ENCODE assay signal across 10 cellular contexts in genomic region chr5:170389250-170389902, GRCh38. TPM values are rescaled to one million over a fixed set of nuclear protein-coding genes. Genes with fewer than 3 reads are reported as not detected.
A peak's percentile ranks its signal among the peaks of the same experiment; 100 is the strongest.
DNase-seq lines count a peak whose midpoint lies in the region; ATAC-seq and TF ChIP-seq lines count a peak whose summit lies in the region.
"Had no signal": no experiment of that assay in that cellular context is flagged by ENCODE, and none has a peak within 500 bp of the region (broad histone marks: within the 10 kb centered on the region; RNA-seq: fewer than 3 reads in every experiment).

KCNMB1 (minus strand) TSS chr5:170389367; CDS start chr5:170385447, 3,920 bp downstream.

- H3K27ac ChIP-seq in CD4-positive, CD25-positive, alpha-beta regulatory T cell (ENCODE audit: insufficient read depth, low read length, poor library complexity, severe bottlenecking) = no peak within 1 kb of the TSS
- H3K27ac ChIP-seq in CD4-positive, alpha-beta T cell (ENCODE audit: low read depth, low read length) = no peak within 1 kb of the TSS

- H3K27ac Mint-ChIP-seq in CD4-positive, CD25-positive, alpha-beta regulatory T cell = peak within 1 kb of the TSS; percentile 29 to 75 (median 48)
- H3K27ac Mint-ChIP-seq in CD4-positive, alpha-beta T cell = no peak within 1 kb of the TSS

- H3K36me3 ChIP-seq in CD4-positive, CD25-positive, alpha-beta regulatory T cell (ENCODE audit: control insufficient read depth, insufficient read depth, low read length) = no peaks in the 10 kb centered on the region

- H3K36me3 Mint-ChIP-seq in CD4-positive, CD25-positive, alpha-beta regulatory T cell = no peaks in the 10 kb centered on the region
- H3K36me3 Mint-ChIP-seq in CD4-positive, alpha-beta T cell (ENCODE audit: low read depth) = no peaks in the 10 kb centered on the region

- no peaks in the 10 kb centered on the region for H3K27me3 ChIP-seq in CD4-positive, CD25-positive, alpha-beta regulatory T cell (ENCODE audit: control insufficient read depth, insufficient read depth, low read length)
- no peaks in the 10 kb centered on the region for H3K27me3 ChIP-seq in CD4-positive, alpha-beta T cell (ENCODE audit: control insufficient read depth, insufficient read depth, low read length)

- no peak within 1 kb of the TSS for H3K4me3 Mint-ChIP-seq in CD4-positive, CD25-positive, alpha-beta regulatory T cell
- no peak within 1 kb of the TSS for H3K4me3 Mint-ChIP-seq in CD4-positive, alpha-beta T cell

- H3K4me1 ChIP-seq in CD4-positive, CD25-positive, alpha-beta regulatory T cell (ENCODE audit: control insufficient read depth, insufficient read depth, low read length, poor library complexity, severe bottlenecking) = peaks cover 20% of the 10 kb centered on the region

- peaks cover 13 to 23% (median 16%) of the 10 kb centered on the region in 4 donors for H3K4me1 Mint-ChIP-seq in CD4-positive, CD25-positive, alpha-beta regulatory T cell
- H3K4me1 Mint-ChIP-seq in CD4-positive, alpha-beta T cell (ENCODE audit: low read depth) = peaks cover 15% of the 10 kb centered on the region

- TF ChIP-seq CTCF in CD4-positive, alpha-beta T cell (IDR thresholded peaks at IDR 0.05) = no peak

- no peak for ATAC-seq in CD4-positive, CD25-positive, alpha-beta regulatory T cell (ENCODE audit: low read depth in 2 of 2)
- peak; percentile 61 to 85 for ATAC-seq in left cardiac atrium
- no peak for ATAC-seq in HG03025 (IDR thresholded peaks at IDR 0.05; ENCODE audit: low FRiP score, unreplicated experiment)
- no peak for ATAC-seq in CD4-positive, alpha-beta T cell (ENCODE audit: poor library complexity)

- POLR2A ChIA-PET in CD4-positive, alpha-beta T cell (lab: Charles Lee) = no interaction called here

- intact Hi-C loops in left cardiac atrium (cut with DNase I) = no loop called here
- intact Hi-C loops in posterior vena cava (cut with DNase I) = no loop called here
- intact Hi-C loops in CD4-positive, alpha-beta T cell (cut with DNase I, micrococcal nuclease) = no loop called here

- no peaks in the 10 kb centered on the region for H3K9me3 ChIP-seq in CD4-positive, CD25-positive, alpha-beta regulatory T cell (ENCODE audit: control insufficient read depth in 2 of 2, low read length in 2 of 2)
- H3K9me3 ChIP-seq in CD4-positive, alpha-beta T cell (ENCODE audit: control insufficient read depth, low read length) = no peaks in the 10 kb centered on the region

- DNase-seq in CD4-positive, CD25-positive, alpha-beta regulatory T cell = no peak
- peak; percentile 43 for DNase-seq in MV-4-11 (lab: John Stamatoyannopoulos, UW)
- no peak for DNase-seq in left cardiac atrium
- DNase-seq in posterior vena cava (ENCODE audit: low spot score) = no peak
- no peak for DNase-seq in activated T-cell treated with anti-CD3 and anti-CD28 coated beads, Interleukin-2, amount 50 U/mL, for 48 hours
- no peak for DNase-seq in CD4-positive, alpha-beta T cell
- DNase-seq in T-helper 9 cell = no peak
- DNase-seq: NCI-H187 treated with DMSO at 0.1 percent for 48 hours, SHP77 had no signal

- H3K9me3 Mint-ChIP-seq in CD4-positive, CD25-positive, alpha-beta regulatory T cell = no peaks in the 10 kb centered on the region
- H3K9me3 Mint-ChIP-seq in CD4-positive, alpha-beta T cell = no peaks in the 10 kb centered on the region

- H3K27me3 Mint-ChIP-seq in CD4-positive, CD25-positive, alpha-beta regulatory T cell = peaks cover 7% of the 10 kb centered on the region
- H3K27me3 Mint-ChIP-seq in CD4-positive, alpha-beta T cell = peaks cover 8% of the 10 kb centered on the region

- no peak within 1 kb of the TSS for H3K4me3 ChIP-seq in CD4-positive, CD25-positive, alpha-beta regulatory T cell (ENCODE audit: low read depth, low read length)

- CTCF ChIA-PET in CD4-positive, alpha-beta T cell (lab: Charles Lee) = no interaction called here

RNA-seq across cellular contexts. Expression of gene KCNMB1, which starts in this region (rescaled TPM):
- 0.25 TPM for total RNA-seq in CD4-positive, CD25-positive, alpha-beta regulatory T cell
- under 1 TPM in 1 of 4 donors, not detected in 3; 0.03 TPM for polyA plus RNA-seq in CD4-positive, CD25-positive, alpha-beta regulatory T cell
- 1 to 10 TPM; 2.2 to 6.0 TPM for total RNA-seq in left cardiac atrium
- 10 to 100 TPM; 48.6 to 61.6 TPM for total RNA-seq in posterior vena cava
- under 1 TPM; 0.06 to 0.11 TPM for total RNA-seq in CD4-positive, alpha-beta T cell

Comparison
In these comparisons a context has a peak if more than half of its experiments do, and no peak if none do; other contexts are left out.
1. RNA of gene KCNMB1 (total RNA-seq): 48.6 to 61.6 TPM in posterior vena cava; 2.2 to 6.0 TPM in left cardiac atrium, 0.25 TPM in CD4-positive, CD25-positive, alpha-beta regulatory T cell (single experiment) and 0.06 to 0.11 TPM in CD4-positive, alpha-beta T cell; every median in the first group is over 4 times any median in the second.
2. ATAC-seq: peak in left cardiac atrium (2 of 2); none in CD4-positive, CD25-positive, alpha-beta regulatory T cell (0 of 2), HG03025 (single experiment) and CD4-positive, alpha-beta T cell (single experiment).